In genomic region chr14:33191855-33192254, GRCh38 we compare ENCODE assay signal across 7 cellular contexts.
"Had no signal": no experiment of that assay in that cellular context is flagged by ENCODE, and none has a peak within 500 bp of the region (broad histone marks: within the 10 kb centered on the region; RNA-seq: fewer than 3 reads in every experiment).

No MANE protein-coding gene starts in this region.

- H3K4me3 ChIP-seq: K562 had no signal

- ATAC-seq: HepG2, K562 had no signal

- H3K27ac ChIP-seq: HL-60, KMS-11 had no signal

- DNase-seq: IMR-90, KBM-7, KG1 had no signal
